4 cellular contexts compared by ENCODE assay signal in genomic region chr15:34522601-34523000, GRCh38.
DNase-seq lines count a peak whose midpoint lies in the region; ATAC-seq, FAIRE-seq and TF ChIP-seq lines count a peak whose summit lies in the region.
"Not testable (repeated sequence)": the region's sequence is repeated elsewhere in the genome, so short reads cannot be mapped to it uniquely, and the experiment has no call there.

No MANE protein-coding gene starts in this region.

- H3K4me1 Mint-ChIP-seq in activated CD4-positive, alpha-beta T cell treated with anti-CD3 and anti-CD28 coated beads, Interleukin-2, amount 10 ng/mL, durations not matched to agents 24 days and 14 days = not testable (repeated sequence)

- TF ChIP-seq EP300 in A549 (IDR thresholded peaks at IDR 0.05); HepG2 (IDR thresholded peaks at IDR 0.05; ENCODE audit: low read depth in 2 of 2, low read length in 2 of 2); HepG2 (CRISPR knock-in tag; IDR thresholded peaks at IDR 0.05; ENCODE audit: borderline replicate concordance): not testable (repeated sequence)

- not testable (repeated sequence) for DNase-seq in A549 (ENCODE audit: low read depth in 1 of 2, low spot score in 1 of 2); Panc1 (ENCODE audit: low read depth, low spot score); HepG2 (ENCODE audit: low spot score)
- peak; percentile 48 for DNase-seq in activated CD4-positive, alpha-beta T cell treated with anti-CD3 and anti-CD28 coated beads, Interleukin-2, amount 10 ng/mL, durations not matched to agents 24 days and 14 days

- H3K27ac ChIP-seq in A549; Panc1 (ENCODE audit: low read length); HepG2 (ENCODE audit: extremely low read length, insufficient read depth, low read length): not testable (repeated sequence)

- TF ChIP-seq POLR2A in A549 (IDR thresholded peaks at IDR 0.05; ENCODE audit: low read length); HepG2 (IDR thresholded peaks at IDR 0.05; ENCODE audit: insufficient read depth in 1 of 2, low read depth in 2 of 2, low read length in 2 of 2): not testable (repeated sequence)

- POLR2A ChIA-PET in A549 (lab: Yijun Ruan, JAX); Panc1 (lab: Charles Lee); HepG2 (lab: Yijun Ruan, JAX): not testable (repeated sequence)

- BruUV-seq in Panc1 (replicated peaks; lab: Mats Ljungman, UMichigan); HepG2 (replicated peaks; lab: Mats Ljungman, UMichigan): not testable (repeated sequence)

- H3K27ac Mint-ChIP-seq in activated CD4-positive, alpha-beta T cell treated with anti-CD3 and anti-CD28 coated beads, Interleukin-2, amount 10 ng/mL, durations not matched to agents 24 days and 14 days = not testable (repeated sequence)

- H3K9me3 Mint-ChIP-seq in activated CD4-positive, alpha-beta T cell treated with anti-CD3 and anti-CD28 coated beads, Interleukin-2, amount 10 ng/mL, durations not matched to agents 24 days and 14 days = not testable (repeated sequence)

- not testable (repeated sequence) for H2AFZ ChIP-seq in HepG2 (ENCODE audit: low read length)

- not testable (repeated sequence) for H3K4me2 ChIP-seq in A549; HepG2 (ENCODE audit: low read depth, low read length)

- H3K36me3 ChIP-seq in Panc1 (ENCODE audit: control insufficient read depth, insufficient read depth, low read length); HepG2 (replicated peaks in 1 of 2; ENCODE audit: control insufficient read depth in 1 of 2, insufficient read depth in 2 of 2, low read length in 2 of 2): not testable (repeated sequence)

- not testable (repeated sequence) for H3K27me3 ChIP-seq in Panc1 (ENCODE audit: control insufficient read depth, insufficient read depth, low read length); HepG2 (ENCODE audit: control insufficient read depth in 1 of 2, insufficient read depth in 2 of 2, low read length in 2 of 2)

- not testable (repeated sequence) for TF ChIP-seq CTCF in A549 (IDR thresholded peaks at IDR 0.05); Panc1 (IDR thresholded peaks at IDR 0.05); HepG2 (CRISPR knock-in tag; IDR thresholded peaks at IDR 0.05)

- H3K9me3 ChIP-seq in A549; Panc1 (ENCODE audit: control insufficient read depth, insufficient read depth, low read depth, low read length); HepG2 (ENCODE audit: low read length): not testable (repeated sequence)

- H4K20me1 ChIP-seq in HepG2 (ENCODE audit: insufficient read depth, low read length) = not testable (repeated sequence)

- CTCF ChIA-PET in A549 (lab: Yijun Ruan, JAX); Panc1 (lab: Charles Lee); HepG2 (lab: Yijun Ruan, JAX; ENCODE audit: low intra/inter-chr PET ratio, low total read pairs): not testable (repeated sequence)

- not testable (repeated sequence) for H3K4me3 ChIP-seq in A549; Panc1 (ENCODE audit: low read depth in 2 of 2, low read length in 2 of 2); HepG2 (replicated peaks in 1 of 3; ENCODE audit: insufficient read depth in 1 of 3, low read depth in 2 of 3, low read length in 3 of 3)

- TF ChIP-seq RAD21 in A549 (conservative IDR thresholded peaks at IDR 0.05 in 1 of 2, IDR thresholded peaks at IDR 0.05 in 1 of 2); HepG2 (CRISPR knock-in tag; IDR thresholded peaks at IDR 0.05): not testable (repeated sequence)

- H3K79me2 ChIP-seq in HepG2 (ENCODE audit: insufficient read depth, low read length) = not testable (repeated sequence)

- FAIRE-seq in A549 (lab: Jason Lieb, UNC); HepG2 (lab: Jason Lieb, UNC): not testable (repeated sequence)

- in situ Hi-C loops in Panc1 (cut with HindIII; ENCODE audit: low pct_unique_long_range_greater_than_20kb, low sequenced_read_pairs); HepG2 (cut with HindIII; ENCODE audit: extremely low pct_ligation_motif_present, low pct_unique_long_range_greater_than_20kb): not testable (repeated sequence)

- H3K36me3 Mint-ChIP-seq in activated CD4-positive, alpha-beta T cell treated with anti-CD3 and anti-CD28 coated beads, Interleukin-2, amount 10 ng/mL, durations not matched to agents 24 days and 14 days (ENCODE audit: low read depth) = not testable (repeated sequence)

- H3K4me3 Mint-ChIP-seq in activated CD4-positive, alpha-beta T cell treated with anti-CD3 and anti-CD28 coated beads, Interleukin-2, amount 10 ng/mL, durations not matched to agents 24 days and 14 days = not testable (repeated sequence)

- ATAC-seq in A549 = peak; percentile 47 to 54; a peak in 3 of 6 replicates
- ATAC-seq in Panc1 = peak; percentile 14; the same call in 1 of the 2 replicates
- ATAC-seq in HepG2 = peak; percentile 44; the same call in 2 of the 3 replicates

- not testable (repeated sequence) for H3K9ac ChIP-seq in HepG2 (ENCODE audit: insufficient read depth, low read depth, low read length)

- WGBS in A549 (ENCODE audit: missing lambda C conversion rate) = 60% methylated on average over 8 of the region's 12 CpGs
- 29% methylated on average over 8 of the region's 12 CpGs for WGBS in HepG2 (ENCODE audit: low lambda C conversion rate)

- not testable (repeated sequence) for H3K4me1 ChIP-seq in A549; Panc1 (ENCODE audit: control insufficient read depth, insufficient read depth, low read length); HepG2 (ENCODE audit: insufficient read depth, low read length)

- intact Hi-C loops in Panc1 (cut with micrococcal nuclease; ENCODE audit: unreplicated experiment); activated CD4-positive, alpha-beta T cell treated with anti-CD3 and anti-CD28 coated beads, Interleukin-2, amount 10 ng/mL, durations not matched to agents 24 days and 14 days (cut with micrococcal nuclease); HepG2 (cut with micrococcal nuclease; ENCODE audit: unreplicated experiment): not testable (repeated sequence)

- peaks cover 13% of the 10 kb centered on the region for H3K27me3 Mint-ChIP-seq in activated CD4-positive, alpha-beta T cell treated with anti-CD3 and anti-CD28 coated beads, Interleukin-2, amount 10 ng/mL, durations not matched to agents 24 days and 14 days
